In genomic region chr1:159132271-159132881, GRCh38 we compare ENCODE assay signal across 1 cellular context.
TF ChIP-seq lines count a peak whose summit lies in the region.

No MANE protein-coding gene starts in this region.

TF ChIP-seq in GM12878, 131 proteins besides CTCF, POLR2A, EP300 and RAD21 (continued from another document):
- no peak for TF ChIP-seq CUX1 (IDR thresholded peaks at IDR 0.05; ENCODE audit: insufficient replicate concordance, low read depth, low read length)
- no peak for TF ChIP-seq REST (IDR thresholded peaks at IDR 0.05; ENCODE audit: low read depth, low read length)
TF ChIP-seq in GM12878: peak in this region for 1.
